ENCODE assay signal across 11 cellular contexts in genomic region chr17:3693829-3694231, GRCh38. TPM values are rescaled to one million over a fixed set of nuclear protein-coding genes. Genes with fewer than 3 reads are reported as not detected.
DNase-seq lines count a peak whose midpoint lies in the region; ATAC-seq and TF ChIP-seq lines count a peak whose summit lies in the region.
"Had no signal": no experiment of that assay in that cellular context is flagged by ENCODE, and none has a peak within 500 bp of the region (broad histone marks: within the 10 kb centered on the region; RNA-seq: fewer than 3 reads in every experiment).

No MANE protein-coding gene starts in this region.

- peak overlapping the region; percentile 81 for H3K27ac Mint-ChIP-seq in stimulated activated memory B cell treated with anti-CD40 and anti-IgM and Interleukin-4, amounts not matched to agents 10 μg/mL and 1 μg/mL and 100 μg/mL, for 72 hours
- H3K27ac Mint-ChIP-seq in WTC11, result no peak overlapping the region

- CTCF ChIA-PET in WTC11 (lab: Charles Lee), result interaction anchor here (5.0 kb wide), 1 partner anchor 11 kb away, joined by 85 read pairs; no protein-coding TSS in a partner anchor

- peaks cover 72% of the 10 kb centered on the region for H3K4me1 Mint-ChIP-seq in stimulated activated memory B cell treated with anti-CD40 and anti-IgM and Interleukin-4, amounts not matched to agents 10 μg/mL and 1 μg/mL and 100 μg/mL, for 72 hours
- peaks cover 10% of the 10 kb centered on the region for H3K4me1 Mint-ChIP-seq in WTC11

- POLR2A ChIA-PET in WTC11 (lab: Charles Lee), result no interaction called here

- peaks cover 31% of the 10 kb centered on the region for H3K36me3 Mint-ChIP-seq in stimulated activated memory B cell treated with anti-CD40 and anti-IgM and Interleukin-4, amounts not matched to agents 10 μg/mL and 1 μg/mL and 100 μg/mL, for 72 hours
- H3K36me3 Mint-ChIP-seq in WTC11, result no peaks in the 10 kb centered on the region

- DNase-seq in activated T-cell treated with anti-CD3 and anti-CD28 coated beads for 48 hours (ENCODE audit: low read depth), result peak; percentile 49
- DNase-seq in activated T-cell treated with anti-CD3 and anti-CD28 coated beads, Interleukin-2, amount 50 U/mL, for 1 hour, result no peak
- DNase-seq in activated T-cell treated with anti-CD3 and anti-CD28 coated beads, Interleukin-2, amount 50 U/mL, for 48 hours, result peak; percentile 67 to 74
- no peak for DNase-seq in NCI-H526 treated with DMSO at 0.1 percent for 48 hours (lab: John Stamatoyannopoulos, UW)
- DNase-seq in WTC11 (ENCODE audit: low spot score), result no peak
- no peak for DNase-seq in GM19240 (ENCODE audit: insufficient read length, low spot score)
- DNase-seq: activated effector memory CD4-positive, alpha-beta T cell treated with Interleukin-2 at 50 U/mL for 16 hours; NCI-H345 had no signal

- peak; percentile 45 for ATAC-seq in HG03196 (IDR thresholded peaks at IDR 0.05; ENCODE audit: unreplicated experiment)
- peak; percentile 76 for ATAC-seq in stimulated activated memory B cell treated with anti-CD40 and anti-IgM and Interleukin-4, amounts not matched to agents 10 μg/mL and 1 μg/mL and 100 μg/mL, for 72 hours
- ATAC-seq in WTC11, result no peak

- no peak for TF ChIP-seq CTCF in WTC11 (IDR thresholded peaks at IDR 0.05)

- peaks cover 3% of the 10 kb centered on the region for H3K9me3 Mint-ChIP-seq in stimulated activated memory B cell treated with anti-CD40 and anti-IgM and Interleukin-4, amounts not matched to agents 10 μg/mL and 1 μg/mL and 100 μg/mL, for 72 hours
- 0 out of 2 replicates have a peak, but pooled peaks cover 7% of the 10 kb centered on the region for H3K9me3 Mint-ChIP-seq in WTC11

- H3K4me3 Mint-ChIP-seq in stimulated activated memory B cell treated with anti-CD40 and anti-IgM and Interleukin-4, amounts not matched to agents 10 μg/mL and 1 μg/mL and 100 μg/mL, for 72 hours, result peak overlapping the region; percentile 98
- H3K4me3 Mint-ChIP-seq in WTC11, result no peak overlapping the region

- H3K27me3 Mint-ChIP-seq in stimulated activated memory B cell treated with anti-CD40 and anti-IgM and Interleukin-4, amounts not matched to agents 10 μg/mL and 1 μg/mL and 100 μg/mL, for 72 hours, result no peaks in the 10 kb centered on the region
- peaks cover 35% of the 10 kb centered on the region for H3K27me3 Mint-ChIP-seq in WTC11 (ENCODE audit: low read depth)

TF ChIP-seq in WTC11, 78 proteins besides CTCF, POLR2A, EP300 and RAD21:
- TF ChIP-seq ZMAT4 (CRISPR knock-in tag; IDR thresholded peaks at IDR 0.05), result no peak

RNA-seq across cellular contexts. Expression of gene P2RX5, which starts 2.1 kb away (rescaled TPM):
- total RNA-seq in WTC11 (2021), result 6.4 to 9.5 TPM (median 8.8 TPM) in 3 replicates
- total RNA-seq: H4 had no signal

RNA-seq across cellular contexts. Expression of gene EMC6, which starts 25.2 kb away (rescaled TPM):
- total RNA-seq in WTC11 (2021), result 81.2 to 89.7 TPM (median 86.0 TPM) in 3 replicates

RNA-seq across cellular contexts. Expression of gene TAX1BP3, which starts 25.5 kb away (rescaled TPM):
- total RNA-seq in WTC11 (2021), result 71.9 to 76.9 TPM (median 76.2 TPM) in 3 replicates

RNA-seq across cellular contexts. Expression of gene HASPIN, which starts 29.9 kb away (rescaled TPM):
- total RNA-seq in WTC11 (2021), result 30.0 to 30.8 TPM (median 30.4 TPM) in 3 replicates

RNA-seq across cellular contexts. Expression of gene CTNS, which starts 57.3 kb away (rescaled TPM):
- total RNA-seq in WTC11 (2021), result 10.7 to 11.9 TPM (median 11.8 TPM) in 3 replicates

Comparison
In these comparisons a context has a peak if more than half of its experiments do, and no peak if none do; other contexts are left out.
1. DNase-seq: peak in activated T-cell treated with anti-CD3 and anti-CD28 coated beads for 48 hours (single experiment) and activated T-cell treated with anti-CD3 and anti-CD28 coated beads, Interleukin-2, amount 50 U/mL, for 48 hours (2 of 2); none in activated T-cell treated with anti-CD3 and anti-CD28 coated beads, Interleukin-2, amount 50 U/mL, for 1 hour (single experiment), NCI-H526 treated with DMSO at 0.1 percent for 48 hours (single experiment), WTC11 (single experiment) and GM19240 (single experiment).